Comparison of ENCODE assay signal across 8 cellular contexts in genomic region chr6:47477497-47478232, GRCh38. TPM values are rescaled to one million over a fixed set of nuclear protein-coding genes. Genes with fewer than 3 reads are reported as not detected.
DNase-seq lines count a peak whose midpoint lies in the region; ATAC-seq and TF ChIP-seq lines count a peak whose summit lies in the region.

TSS of gene CD2AP (plus strand) at chr6:47477789. CDS start at chr6:47478245, 456 bp downstream.

- CTCF ChIA-PET in Panc1 (lab: Charles Lee) = interaction anchor here (0.5 to 0.6 kb wide), 2 partner anchors 37 to 273 kb away, joined by 3 to 6 read pairs; no protein-coding TSS in a partner anchor

- peaks cover 3 to 7% of the 10 kb centered on the region in 2 donors for H3K36me3 Mint-ChIP-seq in activated T-cell treated with anti-CD3 and anti-CD28 coated beads, Interleukin-2, amount 50 U/mL, for 72 hours (ENCODE audit: insufficient read depth in 2 of 2)

- TF ChIP-seq EP300 in esophagus muscularis mucosa (IDR thresholded peaks at IDR 0.05) = no peak

- H3K27me3 Mint-ChIP-seq in activated T-cell treated with anti-CD3 and anti-CD28 coated beads, Interleukin-2, amount 50 U/mL, for 72 hours (ENCODE audit: low read depth) = no peaks in the 10 kb centered on the region

- intact Hi-C loops in Panc1 (cut with micrococcal nuclease; ENCODE audit: unreplicated experiment) (no loop called here), esophagus muscularis mucosa (cut with DNase I) (no loop called here)

- H4K20me1 ChIP-seq in DOHH2 (ENCODE audit: control insufficient read depth, insufficient read depth, low read depth, low read length) (0 out of 2 replicates have a peak, but pooled peaks cover 5% of the 10 kb centered on the region), KMS-11 (ENCODE audit: insufficient read depth) (peaks cover 4% of the 10 kb centered on the region; the same call in 1 of the 2 replicates)

- H3K4me1 ChIP-seq in DOHH2 (ENCODE audit: control insufficient read depth, low read length) (peaks cover 47% of the 10 kb centered on the region), KMS-11 (ENCODE audit: low read depth, poor library complexity, severe bottlenecking) (peaks cover 42% of the 10 kb centered on the region), Panc1 (ENCODE audit: control insufficient read depth, insufficient read depth, low read length) (peaks cover 28% of the 10 kb centered on the region), esophagus muscularis mucosa (peaks cover 13 to 39% (median 25%) of the 10 kb centered on the region in 4 donors), muscle layer of duodenum (ENCODE audit: control insufficient read depth in 1 of 2, insufficient read depth in 2 of 2, low read length in 2 of 2) (peaks cover 3 to 10% of the 10 kb centered on the region in 2 donors)

- WGBS in esophagus muscularis mucosa = no CpG with 5 or more reads among the region's 83 CpGs

- no TSS peak for BruUV-seq in Panc1 (replicated peaks; lab: Mats Ljungman, UMichigan)

- no peak for TF ChIP-seq POLR2A in esophagus muscularis mucosa (IDR thresholded peaks at IDR 0.05; ENCODE audit: low read depth)

- H3K4me3 ChIP-seq in DOHH2 (ENCODE audit: low read length) (peak within 1 kb of the TSS; percentile 73), KMS-11 (IDR thresholded peaks at IDR 0.05; ENCODE audit: insufficient read depth, low read depth, low read length) (peak within 1 kb of the TSS; percentile 59), Panc1 (ENCODE audit: low read depth in 2 of 2, low read length in 2 of 2) (peak within 1 kb of the TSS; percentile 97 to 99), esophagus muscularis mucosa (peak within 1 kb of the TSS; percentile 89 to 99 (median 97)), muscle layer of duodenum (ENCODE audit: low read depth in 1 of 2, low read length in 2 of 2) (peak within 1 kb of the TSS; percentile 82 to 99)

- peak within 1 kb of the TSS; percentile 96 for H2AFZ ChIP-seq in KMS-11 (ENCODE audit: low read depth)

- H3K4me3 Mint-ChIP-seq in activated T-cell treated with anti-CD3 and anti-CD28 coated beads, Interleukin-2, amount 50 U/mL, for 72 hours = peak within 1 kb of the TSS; percentile 100

- no peaks in the 10 kb centered on the region for H3K9me3 Mint-ChIP-seq in activated T-cell treated with anti-CD3 and anti-CD28 coated beads, Interleukin-2, amount 50 U/mL, for 72 hours

- DNase-seq in Panc1 (ENCODE audit: low read depth, low spot score) = no peak
- peak; percentile 85 for DNase-seq in activated T-cell treated with anti-CD3 and anti-CD28 coated beads, Interleukin-2, amount 50 U/mL, for 72 hours
- DNase-seq in esophagus muscularis mucosa (ENCODE audit: extremely low spot score) = peak; percentile 96
- DNase-seq in stimulated activated CD8-positive, alpha-beta memory T cell treated with anti-CD3 and anti-CD28 coated beads, Interleukin-7, amount 100 ng/mL, for 48 hours (ENCODE audit: extremely low read depth in 1 of 2, low read depth in 1 of 2) = peak; percentile 80 to 84

- TF ChIP-seq CTCF in DOHH2 (IDR thresholded peaks at IDR 0.05; ENCODE audit: low read depth, low read length, poor library complexity, severe bottlenecking) = peak; percentile 25
- TF ChIP-seq CTCF in KMS-11 (conservative IDR thresholded peaks at IDR 0.05; ENCODE audit: low read depth, low read length) = no peak
- no peak for TF ChIP-seq CTCF in Panc1 (IDR thresholded peaks at IDR 0.05)
- peak; percentile 7 to 20 (median 19) for TF ChIP-seq CTCF in esophagus muscularis mucosa (IDR thresholded peaks at IDR 0.05)

- H3K4me2 ChIP-seq in DOHH2 (ENCODE audit: low read length) (peak within 1 kb of the TSS; percentile 75), KMS-11 (peak within 1 kb of the TSS; percentile 97)

- H3K79me2 ChIP-seq in DOHH2 (ENCODE audit: control insufficient read depth, low read length) (peaks cover 60% of the 10 kb centered on the region), KMS-11 (ENCODE audit: insufficient read depth, low read depth) (peaks cover 45% of the 10 kb centered on the region)

- H3K9me2 ChIP-seq in DOHH2 (replicated peaks; ENCODE audit: control insufficient read depth, low read length) = no peaks in the 10 kb centered on the region

- H3K9ac ChIP-seq in KMS-11 = peak within 1 kb of the TSS; percentile 94

- H3K4me1 Mint-ChIP-seq in activated T-cell treated with anti-CD3 and anti-CD28 coated beads, Interleukin-2, amount 50 U/mL, for 72 hours (ENCODE audit: low read depth) = peaks cover 47% of the 10 kb centered on the region

- ATAC-seq in GM21786 (IDR thresholded peaks at IDR 0.05; ENCODE audit: unreplicated experiment) = peak; percentile 76
- peak; percentile 96 for ATAC-seq in Panc1
- peak; percentile 85 to 87 for ATAC-seq in activated T-cell treated with anti-CD3 and anti-CD28 coated beads, Interleukin-2, amount 50 U/mL, for 72 hours (replicated peaks in 1 of 2)

- H3K27me3 ChIP-seq in DOHH2 (ENCODE audit: control insufficient read depth, low read length) = no peaks in the 10 kb centered on the region
- no peaks in the 10 kb centered on the region for H3K27me3 ChIP-seq in KMS-11 (ENCODE audit: insufficient read depth, low read depth)
- no peaks in the 10 kb centered on the region for H3K27me3 ChIP-seq in Panc1 (ENCODE audit: control insufficient read depth, insufficient read depth, low read length)
- no peaks in the 10 kb centered on the region for H3K27me3 ChIP-seq in esophagus muscularis mucosa
- no peaks in the 10 kb centered on the region for H3K27me3 ChIP-seq in muscle layer of duodenum (ENCODE audit: low read depth, low read length)

- H3K36me3 ChIP-seq in DOHH2 (ENCODE audit: control insufficient read depth, low read length) (peaks cover 7% of the 10 kb centered on the region; the same call in 1 of the 2 replicates), KMS-11 (ENCODE audit: insufficient read depth) (no peaks in the 10 kb centered on the region), Panc1 (ENCODE audit: control insufficient read depth, insufficient read depth, low read length) (peaks cover 7% of the 10 kb centered on the region; the same call in 1 of the 2 replicates), esophagus muscularis mucosa (no peaks in the 10 kb centered on the region), muscle layer of duodenum (ENCODE audit: control insufficient read depth in 1 of 2, insufficient read depth in 2 of 2, low read length in 2 of 2) (no peaks in the 10 kb centered on the region)

- in situ Hi-C loops in Panc1 (cut with HindIII; ENCODE audit: low pct_unique_long_range_greater_than_20kb, low sequenced_read_pairs) = no loop called here

- peaks cover 7% of the 10 kb centered on the region; the same call in 1 of the 2 replicates for H3F3A ChIP-seq in DOHH2 (ENCODE audit: control insufficient read depth, insufficient read depth)

- H3K27ac Mint-ChIP-seq in activated T-cell treated with anti-CD3 and anti-CD28 coated beads, Interleukin-2, amount 50 U/mL, for 72 hours = peak within 1 kb of the TSS; percentile 99

- POLR2A ChIA-PET in Panc1 (lab: Charles Lee) = interaction anchor here (0.6 to 0.9 kb wide), 3 partner anchors 11 to 14 kb away, joined by 3 to 4 read pairs (median 3); no protein-coding TSS in a partner anchor

- H3K9me3 ChIP-seq in DOHH2 (ENCODE audit: control insufficient read depth, insufficient read depth, low read length) (no peaks in the 10 kb centered on the region), Panc1 (ENCODE audit: control insufficient read depth, insufficient read depth, low read depth, low read length) (no peaks in the 10 kb centered on the region), esophagus muscularis mucosa (no peaks in the 10 kb centered on the region), muscle layer of duodenum (ENCODE audit: control insufficient read depth in 1 of 2, low read length in 2 of 2) (no peaks in the 10 kb centered on the region)

- H3K27ac ChIP-seq in DOHH2 (ENCODE audit: low read depth, low read length) = peak within 1 kb of the TSS; percentile 92
- peak within 1 kb of the TSS; percentile 98 for H3K27ac ChIP-seq in KMS-11
- H3K27ac ChIP-seq in Panc1 (ENCODE audit: low read length) = peak within 1 kb of the TSS; percentile 92
- peak within 1 kb of the TSS; percentile 97 to 99 (median 99) for H3K27ac ChIP-seq in esophagus muscularis mucosa (replicated peaks in 1 of 4)
- H3K27ac ChIP-seq in muscle layer of duodenum (ENCODE audit: low read length) = peak within 1 kb of the TSS; percentile 94

RNA-seq across cellular contexts. Expression of gene CD2AP, which starts in this region (rescaled TPM):
- total RNA-seq in Panc1 (2021; ENCODE audit: unreplicated experiment) (41.8 TPM), esophagus muscularis mucosa (10 to 100 TPM; 17.2 to 20.7 (median 20.0) TPM)
- polyA plus RNA-seq in Panc1 (2012; ENCODE audit: insufficient read length) = 12.0 TPM
- 10 to 100 TPM; 29.3 to 29.5 TPM for total RNA-seq in activated T-cell treated with anti-CD3 and anti-CD28 coated beads, Interleukin-2, amount 50 U/mL, for 72 hours

Comparison
In these comparisons a context has a peak if more than half of its experiments do, and no peak if none do; other contexts are left out.
1. CTCF ChIP-seq: peak in DOHH2 (single experiment) and esophagus muscularis mucosa (3 of 3); none in KMS-11 (single experiment) and Panc1 (single experiment).
2. Peak in every context shown above with its lines, with median percentiles within 50 percentile points of each other: H3K27ac ChIP-seq, H3K4me3 ChIP-seq and ATAC-seq.